2 cellular contexts compared by ENCODE assay signal in the genomic region with DNA sequence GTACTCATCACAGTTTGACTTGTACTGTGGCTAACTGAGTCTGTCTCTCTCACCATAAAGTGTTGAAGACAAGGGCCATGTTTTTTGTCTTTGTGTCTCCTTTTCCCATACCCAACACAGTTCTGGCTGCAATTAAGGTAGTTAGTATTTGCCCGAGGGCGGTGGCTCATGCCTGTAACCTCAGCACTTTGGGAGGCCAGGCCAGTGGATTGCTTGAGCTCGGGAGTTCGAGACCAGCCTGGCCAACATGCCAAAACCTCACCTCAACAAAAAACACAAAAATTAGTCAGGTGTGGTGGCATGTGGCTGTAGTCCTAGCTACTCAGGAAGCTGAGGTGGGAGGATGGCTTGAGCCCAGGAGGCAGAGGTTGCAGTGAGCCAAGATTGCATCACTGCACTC.
TF ChIP-seq lines count a peak whose summit lies in the region.

No MANE protein-coding gene starts in this region.

TF ChIP-seq in K562, 482 proteins besides CTCF, POLR2A, EP300 and RAD21:
- no peak for TF ChIP-seq ZBTB7A (IDR thresholded peaks at IDR 0.05; ENCODE audit: borderline replicate concordance, control insufficient read depth, low read depth, low read length)
- TF ChIP-seq SMAD2 (IDR thresholded peaks at IDR 0.05; ENCODE audit: low read depth, low read length): no peak
- TF ChIP-seq, protein P1, sequence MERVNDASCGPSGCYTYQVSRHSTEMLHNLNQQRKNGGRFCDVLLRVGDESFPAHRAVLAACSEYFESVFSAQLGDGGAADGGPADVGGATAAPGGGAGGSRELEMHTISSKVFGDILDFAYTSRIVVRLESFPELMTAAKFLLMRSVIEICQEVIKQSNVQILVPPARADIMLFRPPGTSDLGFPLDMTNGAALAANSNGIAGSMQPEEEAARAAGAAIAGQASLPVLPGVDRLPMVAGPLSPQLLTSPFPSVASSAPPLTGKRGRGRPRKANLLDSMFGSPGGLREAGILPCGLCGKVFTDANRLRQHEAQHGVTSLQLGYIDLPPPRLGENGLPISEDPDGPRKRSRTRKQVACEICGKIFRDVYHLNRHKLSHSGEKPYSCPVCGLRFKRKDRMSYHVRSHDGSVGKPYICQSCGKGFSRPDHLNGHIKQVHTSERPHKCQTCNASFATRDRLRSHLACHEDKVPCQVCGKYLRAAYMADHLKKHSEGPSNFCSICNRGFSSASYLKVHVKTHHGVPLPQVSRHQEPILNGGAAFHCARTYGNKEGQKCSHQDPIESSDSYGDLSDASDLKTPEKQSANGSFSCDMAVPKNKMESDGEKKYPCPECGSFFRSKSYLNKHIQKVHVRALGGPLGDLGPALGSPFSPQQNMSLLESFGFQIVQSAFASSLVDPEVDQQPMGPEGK (CRISPR knock-in tag; IDR thresholded peaks at IDR 0.05; ENCODE audit: borderline replicate concordance): no peak
- TF ChIP-seq NONO (IDR thresholded peaks at IDR 0.05; ENCODE audit: low read depth in 2 of 2, low read length in 1 of 2): no peak
- TF ChIP-seq, protein P2, sequence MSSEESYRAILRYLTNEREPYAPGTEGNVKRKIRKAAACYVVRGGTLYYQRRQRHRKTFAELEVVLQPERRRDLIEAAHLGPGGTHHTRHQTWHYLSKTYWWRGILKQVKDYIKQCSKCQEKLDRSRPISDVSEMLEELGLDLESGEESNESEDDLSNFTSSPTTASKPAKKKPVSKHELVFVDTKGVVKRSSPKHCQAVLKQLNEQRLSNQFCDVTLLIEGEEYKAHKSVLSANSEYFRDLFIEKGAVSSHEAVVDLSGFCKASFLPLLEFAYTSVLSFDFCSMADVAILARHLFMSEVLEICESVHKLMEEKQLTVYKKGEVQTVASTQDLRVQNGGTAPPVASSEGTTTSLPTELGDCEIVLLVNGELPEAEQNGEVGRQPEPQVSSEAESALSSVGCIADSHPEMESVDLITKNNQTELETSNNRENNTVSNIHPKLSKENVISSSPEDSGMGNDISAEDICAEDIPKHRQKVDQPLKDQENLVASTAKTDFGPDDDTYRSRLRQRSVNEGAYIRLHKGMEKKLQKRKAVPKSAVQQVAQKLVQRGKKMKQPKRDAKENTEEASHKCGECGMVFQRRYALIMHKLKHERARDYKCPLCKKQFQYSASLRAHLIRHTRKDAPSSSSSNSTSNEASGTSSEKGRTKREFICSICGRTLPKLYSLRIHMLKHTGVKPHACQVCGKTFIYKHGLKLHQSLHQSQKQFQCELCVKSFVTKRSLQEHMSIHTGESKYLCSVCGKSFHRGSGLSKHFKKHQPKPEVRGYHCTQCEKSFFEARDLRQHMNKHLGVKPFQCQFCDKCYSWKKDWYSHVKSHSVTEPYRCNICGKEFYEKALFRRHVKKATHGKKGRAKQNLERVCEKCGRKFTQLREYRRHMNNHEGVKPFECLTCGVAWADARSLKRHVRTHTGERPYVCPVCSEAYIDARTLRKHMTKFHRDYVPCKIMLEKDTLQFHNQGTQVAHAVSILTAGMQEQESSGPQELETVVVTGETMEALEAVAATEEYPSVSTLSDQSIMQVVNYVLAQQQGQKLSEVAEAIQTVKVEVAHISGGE (CRISPR knock-in tag; IDR thresholded peaks at IDR 0.05): no peak
- TF ChIP-seq, protein P3, sequence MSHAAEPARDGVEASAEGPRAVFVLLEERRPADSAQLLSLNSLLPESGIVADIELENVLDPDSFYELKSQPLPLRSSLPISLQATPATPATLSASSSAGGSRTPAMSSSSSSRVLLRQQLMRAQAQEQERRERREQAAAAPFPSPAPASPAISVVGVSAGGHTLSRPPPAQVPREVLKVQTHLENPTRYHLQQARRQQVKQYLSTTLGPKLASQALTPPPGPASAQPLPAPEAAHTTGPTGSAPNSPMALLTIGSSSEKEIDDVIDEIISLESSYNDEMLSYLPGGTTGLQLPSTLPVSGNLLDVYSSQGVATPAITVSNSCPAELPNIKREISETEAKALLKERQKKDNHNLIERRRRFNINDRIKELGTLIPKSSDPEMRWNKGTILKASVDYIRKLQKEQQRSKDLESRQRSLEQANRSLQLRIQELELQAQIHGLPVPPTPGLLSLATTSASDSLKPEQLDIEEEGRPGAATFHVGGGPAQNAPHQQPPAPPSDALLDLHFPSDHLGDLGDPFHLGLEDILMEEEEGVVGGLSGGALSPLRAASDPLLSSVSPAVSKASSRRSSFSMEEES (CRISPR knock-in tag; IDR thresholded peaks at IDR 0.05): no peak
- TF ChIP-seq CBX2 (IDR thresholded peaks at IDR 0.05; ENCODE audit: insufficient read depth, low read length, poor library complexity, severe bottlenecking): no peak
- no peak for TF ChIP-seq SRF (CRISPR knock-in tag; IDR thresholded peaks at IDR 0.05)
- TF ChIP-seq ZNF79 (CRISPR knock-in tag; IDR thresholded peaks at IDR 0.05; ENCODE audit: low read depth): no peak
- TF ChIP-seq ZNF134 (CRISPR knock-in tag; conservative IDR thresholded peaks at IDR 0.05): no peak

TF ChIP-seq in HepG2, 621 proteins besides CTCF, POLR2A, EP300 and RAD21:
- TF ChIP-seq KDM3A (CRISPR knock-in tag; IDR thresholded peaks at IDR 0.05; ENCODE audit: low read depth) (no peak), GABPB1 (CRISPR knock-in tag; IDR thresholded peaks at IDR 0.05) (0 out of 2 replicates have a peak, but pooled peaks have one; percentile 16), ZNF335 (CRISPR knock-in tag; IDR thresholded peaks at IDR 0.05) (no peak)
- TF ChIP-seq, protein P4, sequence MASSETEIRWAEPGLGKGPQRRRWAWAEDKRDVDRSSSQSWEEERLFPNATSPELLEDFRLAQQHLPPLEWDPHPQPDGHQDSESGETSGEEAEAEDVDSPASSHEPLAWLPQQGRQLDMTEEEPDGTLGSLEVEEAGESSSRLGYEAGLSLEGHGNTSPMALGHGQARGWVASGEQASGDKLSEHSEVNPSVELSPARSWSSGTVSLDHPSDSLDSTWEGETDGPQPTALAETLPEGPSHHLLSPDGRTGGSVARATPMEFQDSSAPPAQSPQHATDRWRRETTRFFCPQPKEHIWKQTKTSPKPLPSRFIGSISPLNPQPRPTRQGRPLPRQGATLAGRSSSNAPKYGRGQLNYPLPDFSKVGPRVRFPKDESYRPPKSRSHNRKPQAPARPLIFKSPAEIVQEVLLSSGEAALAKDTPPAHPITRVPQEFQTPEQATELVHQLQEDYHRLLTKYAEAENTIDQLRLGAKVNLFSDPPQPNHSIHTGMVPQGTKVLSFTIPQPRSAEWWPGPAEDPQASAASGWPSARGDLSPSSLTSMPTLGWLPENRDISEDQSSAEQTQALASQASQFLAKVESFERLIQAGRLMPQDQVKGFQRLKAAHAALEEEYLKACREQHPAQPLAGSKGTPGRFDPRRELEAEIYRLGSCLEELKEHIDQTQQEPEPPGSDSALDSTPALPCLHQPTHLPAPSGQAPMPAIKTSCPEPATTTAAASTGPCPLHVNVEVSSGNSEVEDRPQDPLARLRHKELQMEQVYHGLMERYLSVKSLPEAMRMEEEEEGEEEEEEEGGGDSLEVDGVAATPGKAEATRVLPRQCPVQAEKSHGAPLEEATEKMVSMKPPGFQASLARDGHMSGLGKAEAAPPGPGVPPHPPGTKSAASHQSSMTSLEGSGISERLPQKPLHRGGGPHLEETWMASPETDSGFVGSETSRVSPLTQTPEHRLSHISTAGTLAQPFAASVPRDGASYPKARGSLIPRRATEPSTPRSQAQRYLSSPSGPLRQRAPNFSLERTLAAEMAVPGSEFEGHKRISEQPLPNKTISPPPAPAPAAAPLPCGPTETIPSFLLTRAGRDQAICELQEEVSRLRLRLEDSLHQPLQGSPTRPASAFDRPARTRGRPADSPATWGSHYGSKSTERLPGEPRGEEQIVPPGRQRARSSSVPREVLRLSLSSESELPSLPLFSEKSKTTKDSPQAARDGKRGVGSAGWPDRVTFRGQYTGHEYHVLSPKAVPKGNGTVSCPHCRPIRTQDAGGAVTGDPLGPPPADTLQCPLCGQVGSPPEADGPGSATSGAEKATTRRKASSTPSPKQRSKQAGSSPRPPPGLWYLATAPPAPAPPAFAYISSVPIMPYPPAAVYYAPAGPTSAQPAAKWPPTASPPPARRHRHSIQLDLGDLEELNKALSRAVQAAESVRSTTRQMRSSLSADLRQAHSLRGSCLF (CRISPR knock-in tag; IDR thresholded peaks at IDR 0.05; ENCODE audit: borderline replicate concordance): no peak
- TF ChIP-seq, protein P5, sequence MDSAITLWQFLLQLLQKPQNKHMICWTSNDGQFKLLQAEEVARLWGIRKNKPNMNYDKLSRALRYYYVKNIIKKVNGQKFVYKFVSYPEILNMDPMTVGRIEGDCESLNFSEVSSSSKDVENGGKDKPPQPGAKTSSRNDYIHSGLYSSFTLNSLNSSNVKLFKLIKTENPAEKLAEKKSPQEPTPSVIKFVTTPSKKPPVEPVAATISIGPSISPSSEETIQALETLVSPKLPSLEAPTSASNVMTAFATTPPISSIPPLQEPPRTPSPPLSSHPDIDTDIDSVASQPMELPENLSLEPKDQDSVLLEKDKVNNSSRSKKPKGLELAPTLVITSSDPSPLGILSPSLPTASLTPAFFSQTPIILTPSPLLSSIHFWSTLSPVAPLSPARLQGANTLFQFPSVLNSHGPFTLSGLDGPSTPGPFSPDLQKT (CRISPR knock-in tag; IDR thresholded peaks at IDR 0.05; ENCODE audit: borderline replicate concordance): no peak
